In the genomic region with DNA sequence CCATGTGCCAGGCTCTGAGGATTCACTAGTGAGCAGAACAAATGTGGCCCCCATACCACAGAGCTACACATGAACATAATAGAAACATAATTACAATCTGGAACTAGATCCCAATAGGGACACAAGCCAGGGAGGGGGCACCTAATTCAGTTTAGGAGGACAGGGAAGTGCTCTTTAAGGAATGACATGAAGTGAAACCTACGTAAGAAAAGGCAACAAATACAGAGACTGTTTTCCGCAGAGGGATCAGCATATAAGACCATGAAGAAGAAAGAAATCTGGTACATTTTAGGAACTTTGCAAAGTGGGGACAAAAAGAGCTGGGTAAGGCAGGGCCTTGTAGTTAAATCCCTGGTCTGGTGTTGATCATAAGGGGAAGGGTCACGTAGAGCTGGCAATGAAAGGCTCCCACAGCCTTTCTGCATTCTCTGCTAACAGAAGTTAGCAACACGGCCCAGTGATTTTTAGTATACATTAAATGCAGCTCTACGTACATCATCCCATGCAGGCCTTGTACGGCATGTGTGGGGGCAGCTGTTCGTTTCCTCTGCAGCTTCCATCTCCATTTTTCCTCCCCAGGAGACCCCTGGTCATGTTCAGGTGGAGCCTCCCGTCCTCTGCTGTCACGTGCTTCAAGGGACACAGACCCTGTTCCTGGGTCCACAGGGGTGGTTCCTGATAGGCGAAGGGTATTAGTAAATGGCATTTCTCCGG, we compare ENCODE assay signal across 12 cellular contexts. TPM values are rescaled to one million over a fixed set of nuclear protein-coding genes. Genes with fewer than 3 reads are reported as not detected.
DNase-seq lines count a peak whose midpoint lies in the region; ATAC-seq and TF ChIP-seq lines count a peak whose summit lies in the region.
"Had no signal": no experiment of that assay in that cellular context is flagged by ENCODE, and none has a peak within 500 bp of the region (broad histone marks: within the 10 kb centered on the region; RNA-seq: fewer than 3 reads in every experiment).

No MANE protein-coding gene starts in this region.

- no peaks in the 10 kb centered on the region for H3K9me3 Mint-ChIP-seq in CD4-positive, alpha-beta T cell
- no peaks in the 10 kb centered on the region for H3K9me3 Mint-ChIP-seq in activated T-helper 1 cell treated with anti-CD3 and anti-CD28 coated beads, Interleukin-12 subunit alpha, Interleukin-12 subunit beta, Interleukin-2, Interleukin-4 antibody, amounts not matched to agents 30 ng/mL and 10 ng/mL and 1 ng/mL, durations not matched to agents 14 hours and 24 hours and 36 hours
- no peaks in the 10 kb centered on the region for H3K9me3 Mint-ChIP-seq in naive thymus-derived CD8-positive, alpha-beta T cell
- H3K9me3 Mint-ChIP-seq: central memory CD8-positive, alpha-beta T cell had no signal

- peaks cover 28% of the 10 kb centered on the region for H3K4me1 Mint-ChIP-seq in CD4-positive, alpha-beta T cell (ENCODE audit: low read depth)
- peaks cover 25% of the 10 kb centered on the region for H3K4me1 Mint-ChIP-seq in activated T-helper 1 cell treated with anti-CD3 and anti-CD28 coated beads, Interleukin-12 subunit alpha, Interleukin-12 subunit beta, Interleukin-2, Interleukin-4 antibody, amounts not matched to agents 30 ng/mL and 10 ng/mL and 1 ng/mL, durations not matched to agents 14 hours and 24 hours and 36 hours (ENCODE audit: low read depth)
- peaks cover 8 to 24% (median 17%) of the 10 kb centered on the region in 4 donors for H3K4me1 Mint-ChIP-seq in naive thymus-derived CD8-positive, alpha-beta T cell

- peak overlapping the region; percentile 84 for H3K4me3 Mint-ChIP-seq in CD4-positive, alpha-beta T cell
- H3K4me3 Mint-ChIP-seq in activated T-helper 1 cell treated with anti-CD3 and anti-CD28 coated beads, Interleukin-12 subunit alpha, Interleukin-12 subunit beta, Interleukin-2, Interleukin-4 antibody, amounts not matched to agents 30 ng/mL and 10 ng/mL and 1 ng/mL, durations not matched to agents 14 hours and 24 hours and 36 hours = peak overlapping the region; percentile 77
- peak overlapping the region in 6 of 10 donors; percentile 5 to 84 (median 71) for H3K4me3 Mint-ChIP-seq in naive thymus-derived CD8-positive, alpha-beta T cell

- CTCF ChIA-PET in CD4-positive, alpha-beta T cell (lab: Charles Lee) = interaction anchor here (0.6 to 2.5 kb wide), 2 partner anchors 27 to 36 kb away, joined by 3 to 5 read pairs; a partner anchor contains a TSS

- DNase-seq in CD4-positive, alpha-beta T cell = no peak
- DNase-seq in GM12865 (ENCODE audit: low read depth) (no peak), ureter (ENCODE audit: low spot score) (no peak), DMS153 (lab: John Stamatoyannopoulos, UW) (no peak)
- DNase-seq in activated T-helper 1 cell treated with anti-CD3 and anti-CD28 coated beads, Interleukin-12 subunit alpha, Interleukin-12 subunit beta, Interleukin-2, Interleukin-4 antibody, amounts not matched to agents 30 ng/mL and 10 ng/mL and 1 ng/mL, durations not matched to agents 14 hours and 24 hours and 36 hours (ENCODE audit: low spot score) = no peak
- DNase-seq in naive thymus-derived CD8-positive, alpha-beta T cell = no peak
- DNase-seq: Calu3, erythroblast, NCI-H1105, NCI-H510A had no signal

- intact Hi-C loops in CD4-positive, alpha-beta T cell (cut with DNase I, micrococcal nuclease) = no loop called here
- intact Hi-C loops in activated T-helper 1 cell treated with anti-CD3 and anti-CD28 coated beads, Interleukin-12 subunit alpha, Interleukin-12 subunit beta, Interleukin-2, Interleukin-4 antibody, amounts not matched to agents 30 ng/mL and 10 ng/mL and 1 ng/mL, durations not matched to agents 14 hours and 24 hours and 36 hours (cut with micrococcal nuclease) = loop anchor here (2.0 kb wide), 1 partner anchor 29 kb away; no protein-coding TSS in a partner anchor

- H3K27me3 Mint-ChIP-seq in CD4-positive, alpha-beta T cell = peaks cover 8% of the 10 kb centered on the region
- H3K27me3 Mint-ChIP-seq in activated T-helper 1 cell treated with anti-CD3 and anti-CD28 coated beads, Interleukin-12 subunit alpha, Interleukin-12 subunit beta, Interleukin-2, Interleukin-4 antibody, amounts not matched to agents 30 ng/mL and 10 ng/mL and 1 ng/mL, durations not matched to agents 14 hours and 24 hours and 36 hours (ENCODE audit: insufficient read depth) = peaks cover 11% of the 10 kb centered on the region
- peaks cover 0 to 3% (median 1%) of the 10 kb centered on the region in 5 donors for H3K27me3 Mint-ChIP-seq in naive thymus-derived CD8-positive, alpha-beta T cell

- H3K4me3 ChIP-seq in GM12865 (ENCODE audit: low read depth, low read length) = peak overlapping the region; percentile 76

- no peak overlapping the region for H3K27ac ChIP-seq in CD4-positive, alpha-beta T cell (ENCODE audit: low read depth, low read length)

- H3K9me3 ChIP-seq in CD4-positive, alpha-beta T cell (ENCODE audit: control insufficient read depth, low read length) = no peaks in the 10 kb centered on the region

- H3K27ac Mint-ChIP-seq in CD4-positive, alpha-beta T cell = no peak overlapping the region
- H3K27ac Mint-ChIP-seq in activated T-helper 1 cell treated with anti-CD3 and anti-CD28 coated beads, Interleukin-12 subunit alpha, Interleukin-12 subunit beta, Interleukin-2, Interleukin-4 antibody, amounts not matched to agents 30 ng/mL and 10 ng/mL and 1 ng/mL, durations not matched to agents 14 hours and 24 hours and 36 hours = no peak overlapping the region
- H3K27ac Mint-ChIP-seq in naive thymus-derived CD8-positive, alpha-beta T cell = peak overlapping the region in 3 of 10 donors; percentile 34 to 71 (median 67)

- POLR2A ChIA-PET in CD4-positive, alpha-beta T cell (lab: Charles Lee) = interaction anchor here (2.0 to 2.2 kb wide), 2 partner anchors 17 to 26 kb away, joined by 6 to 16 read pairs; a partner anchor contains a TSS
- POLR2A ChIA-PET in naive thymus-derived CD8-positive, alpha-beta T cell (lab: Charles Lee) = interaction anchor here (0.8 kb wide), 1 partner anchor 91 kb away, joined by 3 read pairs; no protein-coding TSS in a partner anchor

- no peaks in the 10 kb centered on the region for H3K27me3 ChIP-seq in CD4-positive, alpha-beta T cell (ENCODE audit: control insufficient read depth, insufficient read depth, low read length)

- no peaks in the 10 kb centered on the region for H3K36me3 Mint-ChIP-seq in CD4-positive, alpha-beta T cell (ENCODE audit: low read depth)
- H3K36me3 Mint-ChIP-seq in activated T-helper 1 cell treated with anti-CD3 and anti-CD28 coated beads, Interleukin-12 subunit alpha, Interleukin-12 subunit beta, Interleukin-2, Interleukin-4 antibody, amounts not matched to agents 30 ng/mL and 10 ng/mL and 1 ng/mL, durations not matched to agents 14 hours and 24 hours and 36 hours (ENCODE audit: low read depth) = peaks cover 3% of the 10 kb centered on the region
- H3K36me3 Mint-ChIP-seq in naive thymus-derived CD8-positive, alpha-beta T cell = no peaks in the 10 kb centered on the region

- ATAC-seq in CD4-positive, alpha-beta T cell (ENCODE audit: poor library complexity) = no peak
- ATAC-seq in naive thymus-derived CD8-positive, alpha-beta T cell = no peak
- no peak for ATAC-seq in esophagus mucosa

- TF ChIP-seq CTCF in CD4-positive, alpha-beta T cell (IDR thresholded peaks at IDR 0.05) = no peak
- TF ChIP-seq CTCF in GM12865 (IDR thresholded peaks at IDR 0.05; ENCODE audit: insufficient read depth, low read depth, low read length, missing control alignments) = no peak

RNA-seq across cellular contexts. Expression of a gene that starts 26.8 kb away (rescaled TPM):
- 1 to 10 TPM; 6.0 TPM for total RNA-seq in CD4-positive, alpha-beta T cell
- total RNA-seq in activated T-helper 1 cell treated with anti-CD3 and anti-CD28 coated beads, Interleukin-12 subunit alpha, Interleukin-12 subunit beta, Interleukin-2, Interleukin-4 antibody, amounts not matched to agents 30 ng/mL and 10 ng/mL and 1 ng/mL, durations not matched to agents 14 hours and 24 hours and 36 hours = 10.6 and 12.0 TPM in 2 replicates
- 1 to 10 TPM; 9.4 to 9.7 TPM for total RNA-seq in naive thymus-derived CD8-positive, alpha-beta T cell
- 1 to 10 TPM in 2 of 3 donors, under 1 TPM in 1; 0.98 to 2.2 (median 1.6) TPM for polyA plus RNA-seq in naive thymus-derived CD8-positive, alpha-beta T cell
- 14.1 TPM for total RNA-seq in esophagus mucosa
- 28.9 TPM for total RNA-seq in ureter
